Comparison of ENCODE assay signal across 9 cellular contexts in the genomic region with DNA sequence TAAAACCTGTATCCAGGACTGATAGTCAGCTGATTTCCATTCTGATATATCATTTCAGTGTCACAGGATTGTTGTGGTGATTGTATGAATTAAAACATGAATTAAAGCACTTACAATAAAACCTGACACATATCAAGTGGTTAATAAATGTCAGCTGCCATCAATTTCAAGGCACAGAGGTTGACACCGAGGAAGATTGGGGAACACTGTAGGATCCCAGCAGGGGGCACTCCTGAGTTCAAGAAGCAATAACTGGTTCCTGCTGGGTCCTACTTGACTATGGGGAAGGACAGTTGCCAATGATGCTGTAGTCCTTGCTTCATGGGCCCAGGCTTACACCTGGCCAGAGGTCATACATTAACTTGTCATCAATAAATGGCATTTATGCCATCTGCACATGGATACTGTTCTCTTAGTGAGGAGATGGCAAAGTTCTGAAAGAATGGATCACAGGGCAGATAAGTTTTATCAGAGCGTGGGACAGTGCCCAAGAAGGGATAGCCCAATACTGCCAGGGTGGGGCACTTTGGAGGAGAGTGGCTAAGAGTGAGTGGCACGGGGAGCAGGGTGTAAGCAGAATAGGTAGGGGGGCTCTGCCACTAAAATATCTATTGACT. TPM values are rescaled to one million over a fixed set of nuclear protein-coding genes. Genes with fewer than 3 reads are reported as not detected.
DNase-seq lines count a peak whose midpoint lies in the region; ATAC-seq, FAIRE-seq and TF ChIP-seq lines count a peak whose summit lies in the region.
"Had no signal": no experiment of that assay in that cellular context is flagged by ENCODE, and none has a peak within 500 bp of the region (broad histone marks: within the 10 kb centered on the region; RNA-seq: fewer than 3 reads in every experiment).

No MANE protein-coding gene starts in this region.

- H2AFZ ChIP-seq in hepatocyte, result no peak overlapping the region

- no peaks in the 10 kb centered on the region for H3K9me2 ChIP-seq in hepatocyte (replicated peaks; ENCODE audit: insufficient read depth)

- H3K79me2 ChIP-seq in hepatocyte, result no peaks in the 10 kb centered on the region

- no peaks in the 10 kb centered on the region for H3K9me3 ChIP-seq in hepatocyte (ENCODE audit: low read depth)

- no peaks in the 10 kb centered on the region for H3K36me3 ChIP-seq in hepatocyte (replicated peaks; ENCODE audit: insufficient read depth, low read depth)

- no peak overlapping the region for H3K4me2 ChIP-seq in hepatocyte

- 78% methylated on average over 3 of the region's 3 CpGs for WGBS in hepatocyte (ENCODE audit: low lambda C conversion rate, missing lambda C conversion rate)

- DNase-seq in DMS 273 (lab: John Stamatoyannopoulos, UW; ENCODE audit: unreplicated experiment) (peak; percentile 75), DMS 273 treated with DMSO at 0.1 percent for 48 hours (lab: John Stamatoyannopoulos, UW) (no peak), SKM-1 treated with dmso at 0.1 percent for 144 hours (lab: John Stamatoyannopoulos, UW; ENCODE audit: unreplicated experiment) (peak; percentile 60), hepatocyte (ENCODE audit: low spot score) (peak; percentile 68), urothelium cell line (ENCODE audit: low spot score) (peak; percentile 43), cortex of kidney (lab: John Stamatoyannopoulos, UW) (no peak)
- DNase-seq: activated B cell treated with CpG ODN at 0.5 μM for 24 hours had no signal

- no peak overlapping the region for H3K27ac ChIP-seq in hepatocyte

- H3K27me3 ChIP-seq in hepatocyte, result no peaks in the 10 kb centered on the region

- FAIRE-seq in urothelium cell line (lab: Jason Lieb, UNC), result peak; percentile 55

- peak; percentile 38 for TF ChIP-seq CTCF in hepatocyte (IDR thresholded peaks at IDR 0.05; ENCODE audit: poor library complexity)

- peaks cover 3% of the 10 kb centered on the region for H3K4me1 ChIP-seq in hepatocyte (ENCODE audit: insufficient read depth)

- H3K4me3 ChIP-seq in hepatocyte, result no peak overlapping the region

- no peaks in the 10 kb centered on the region for H4K20me1 ChIP-seq in hepatocyte (ENCODE audit: insufficient read depth, poor library complexity, severe bottlenecking)

- ATAC-seq in HG03025 (IDR thresholded peaks at IDR 0.05; ENCODE audit: low FRiP score, unreplicated experiment) (peak; percentile 68), HG03159 (IDR thresholded peaks at IDR 0.05; ENCODE audit: unreplicated experiment) (no peak)

RNA-seq across cellular contexts. Expression of a gene that starts 24.1 kb away (rescaled TPM):
- 8.1 and 9.9 TPM in 2 replicates for total RNA-seq in hepatocyte
- 7.3 and 8.0 TPM in 2 replicates for polyA plus RNA-seq in hepatocyte

Comparison
In these comparisons a context has a peak if more than half of its experiments do, and no peak if none do; other contexts are left out.
1. DNase-seq: peak in DMS 273 (single experiment), SKM-1 treated with dmso at 0.1 percent for 144 hours (single experiment), hepatocyte (single experiment) and urothelium cell line (single experiment); none in DMS 273 treated with DMSO at 0.1 percent for 48 hours (single experiment) and cortex of kidney (single experiment).